In the genomic region with DNA sequence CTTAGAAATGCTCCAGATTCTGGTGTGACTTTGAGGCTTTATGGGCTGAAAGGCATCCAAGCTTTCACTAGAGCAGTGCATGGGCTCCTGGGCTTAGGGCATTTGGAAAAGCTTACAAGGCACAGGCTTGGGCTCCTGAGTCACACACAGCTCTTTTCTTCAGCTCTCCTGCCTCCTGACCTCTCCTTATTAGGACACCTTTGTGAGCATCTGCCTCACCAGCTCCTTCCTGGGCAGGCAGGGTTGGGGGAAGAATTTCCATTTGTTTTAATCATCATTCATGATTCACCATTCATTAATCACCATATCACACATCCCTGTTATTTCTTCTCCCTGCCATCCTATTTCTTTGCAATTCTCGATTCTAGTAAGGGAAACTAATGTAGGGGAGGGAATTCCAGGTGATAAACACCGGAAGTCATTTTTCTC, we compare ENCODE assay signal across 10 cellular contexts. TPM values are rescaled to one million over a fixed set of nuclear protein-coding genes. Genes with fewer than 3 reads are reported as not detected.
DNase-seq lines count a peak whose midpoint lies in the region; ATAC-seq and TF ChIP-seq lines count a peak whose summit lies in the region.
"Had no signal": no experiment of that assay in that cellular context is flagged by ENCODE, and none has a peak within 500 bp of the region (broad histone marks: within the 10 kb centered on the region; RNA-seq: fewer than 3 reads in every experiment).

No MANE protein-coding gene starts in this region.

- H3K9ac ChIP-seq in SK-N-SH (peak overlapping the region; percentile 66), smooth muscle cell (ENCODE audit: low read depth) (no peak overlapping the region)
- H3K9ac ChIP-seq: KMS-11 had no signal

- no peaks in the 10 kb centered on the region for H3K36me3 ChIP-seq in SK-N-SH (replicated peaks in 1 of 2; ENCODE audit: control insufficient read depth in 1 of 2, insufficient read depth in 2 of 2, low read length in 1 of 2)
- no peaks in the 10 kb centered on the region for H3K36me3 ChIP-seq in smooth muscle cell (ENCODE audit: low read depth)
- H3K36me3 ChIP-seq: SJCRH30 had no signal

- H3K4me2 ChIP-seq in SK-N-SH (peak overlapping the region; percentile 56), smooth muscle cell (peak overlapping the region; percentile 2)
- H3K4me2 ChIP-seq: KMS-11 had no signal

- peak; percentile 87 for DNase-seq in HFF-Myc (ENCODE audit: extremely low read depth, low read depth)
- no peak for DNase-seq in SK-N-SH
- DNase-seq in fibroblast of pulmonary artery (ENCODE audit: low read depth): peak; percentile 66
- no peak for DNase-seq in smooth muscle cell (lab: John Stamatoyannopoulos, UW; ENCODE audit: unreplicated experiment)
- DNase-seq in KBM-7: no peak
- no peak for DNase-seq in DMS 273 (lab: John Stamatoyannopoulos, UW; ENCODE audit: unreplicated experiment)
- DNase-seq: activated T-cell treated with anti-CD3 and anti-CD28 coated beads, Interleukin-2, amount 50 U/mL, for 4 hours; SJCRH30 had no signal

- no peaks in the 10 kb centered on the region for H3K79me2 ChIP-seq in SK-N-SH (ENCODE audit: insufficient read depth)
- H3K79me2 ChIP-seq in smooth muscle cell (ENCODE audit: low read depth): no peaks in the 10 kb centered on the region

- no peak overlapping the region for H2AFZ ChIP-seq in SK-N-SH (ENCODE audit: low read depth)
- no peak overlapping the region for H2AFZ ChIP-seq in smooth muscle cell (ENCODE audit: low read depth)

- POLR2A ChIA-PET in SK-N-SH (lab: Yijun Ruan, JAX): no interaction called here

- in situ Hi-C loops in KBM-7 (cut with MboI; ENCODE audit: low pct_unique_long_range_greater_than_20kb, low sequenced_read_pairs): no loop called here

- CTCF ChIA-PET in SK-N-SH (lab: Yijun Ruan, JAX): interaction anchor here (1.0 kb wide), 1 partner anchor 87 kb away, joined by 6 read pairs; no protein-coding TSS in a partner anchor

- TF ChIP-seq EP300 in SK-N-SH (IDR thresholded peaks at IDR 0.05; ENCODE audit: borderline replicate concordance in 1 of 2, low read depth in 1 of 2, low read length in 1 of 2): peak in 1 of 2 experiments; percentile 73; a peak in 2 of 4 replicates

- no peak for TF ChIP-seq CTCF in HFF-Myc (IDR thresholded peaks at IDR 0.05; ENCODE audit: low read depth, low read length, missing control alignments)
- TF ChIP-seq CTCF in SK-N-SH (IDR thresholded peaks at IDR 0.05): no peak
- TF ChIP-seq CTCF in fibroblast of pulmonary artery (IDR thresholded peaks at IDR 0.05; ENCODE audit: low read length, missing control alignments): no peak
- no peak for TF ChIP-seq CTCF in smooth muscle cell (IDR thresholded peaks at IDR 0.05; ENCODE audit: borderline replicate concordance, insufficient read depth, poor library complexity, severe bottlenecking)

- no peaks in the 10 kb centered on the region for H3K9me2 ChIP-seq in SK-N-SH

- WGBS in SK-N-SH (ENCODE audit: low lambda C conversion rate): 14% methylated on average over 2 of the region's 2 CpGs
- 87% methylated on average over 2 of the region's 2 CpGs for WGBS in smooth muscle cell (ENCODE audit: low lambda C conversion rate)

- H3K27ac ChIP-seq in SK-N-SH (ENCODE audit: low read depth in 2 of 2, low read length in 1 of 2) (peak overlapping the region in 1 of 2 experiments; percentile 86; a peak in 3 of 4 replicates), smooth muscle cell (ENCODE audit: low read depth) (peak overlapping the region; percentile 71)
- H3K27ac ChIP-seq: KMS-11, SJCRH30 had no signal

- H4K20me1 ChIP-seq in SK-N-SH (ENCODE audit: insufficient read depth) (no peaks in the 10 kb centered on the region), smooth muscle cell (ENCODE audit: low read depth) (no peaks in the 10 kb centered on the region)

- H3K9me3 ChIP-seq in SK-N-SH: no peaks in the 10 kb centered on the region
- no peaks in the 10 kb centered on the region for H3K9me3 ChIP-seq in smooth muscle cell (replicated peaks; ENCODE audit: low read depth)
- H3K9me3 ChIP-seq: SJCRH30 had no signal

- H3K27me3 ChIP-seq in SK-N-SH (ENCODE audit: insufficient read depth) (no peaks in the 10 kb centered on the region), smooth muscle cell (ENCODE audit: low read depth) (no peaks in the 10 kb centered on the region)
- H3K27me3 ChIP-seq: SJCRH30 had no signal

- no peak for ATAC-seq in GM19035 (IDR thresholded peaks at IDR 0.05; ENCODE audit: unreplicated experiment)
- ATAC-seq: activated T-cell treated with anti-CD3 and anti-CD28 coated beads, Interleukin-2, amount 50 U/mL, for 4 hours had no signal

- H3K4me1 ChIP-seq in SK-N-SH (ENCODE audit: control insufficient read depth in 1 of 2, insufficient read depth in 2 of 2, low read depth in 1 of 2, low read length in 1 of 2) (peaks cover 17 to 36% of the 10 kb centered on the region in 2 experiments), smooth muscle cell (ENCODE audit: low read depth) (no peaks in the 10 kb centered on the region)
- H3K4me1 ChIP-seq: SJCRH30 had no signal

- TF ChIP-seq RAD21 in SK-N-SH (IDR thresholded peaks at IDR 0.05; ENCODE audit: low read length): no peak

- H3F3A ChIP-seq in SK-N-SH (replicated peaks; ENCODE audit: insufficient read depth) (peaks cover 33% of the 10 kb centered on the region), smooth muscle cell (ENCODE audit: low read depth) (no peaks in the 10 kb centered on the region)

- no peak overlapping the region for H3K4me3 ChIP-seq in HFF-Myc (replicated peaks; ENCODE audit: low read depth, low read length)
- H3K4me3 ChIP-seq in SK-N-SH (ENCODE audit: low read depth in 2 of 2, low read length in 1 of 2): 0 out of 4 replicates have a peak overlapping the region, but pooled peaks of 1 of the 2 experiments have one; percentile 15
- H3K4me3 ChIP-seq in fibroblast of pulmonary artery (replicated peaks; ENCODE audit: low read depth, low read length): no peak overlapping the region
- H3K4me3 ChIP-seq in smooth muscle cell: no peak overlapping the region
- H3K4me3 ChIP-seq: SJCRH30 had no signal

TF ChIP-seq in SK-N-SH, 30 proteins besides CTCF, POLR2A, EP300 and RAD21:
- TF ChIP-seq TCF12 (IDR thresholded peaks at IDR 0.05): peak; percentile 19; the same call in 1 of the 2 replicates
- TF ChIP-seq, protein P1, sequence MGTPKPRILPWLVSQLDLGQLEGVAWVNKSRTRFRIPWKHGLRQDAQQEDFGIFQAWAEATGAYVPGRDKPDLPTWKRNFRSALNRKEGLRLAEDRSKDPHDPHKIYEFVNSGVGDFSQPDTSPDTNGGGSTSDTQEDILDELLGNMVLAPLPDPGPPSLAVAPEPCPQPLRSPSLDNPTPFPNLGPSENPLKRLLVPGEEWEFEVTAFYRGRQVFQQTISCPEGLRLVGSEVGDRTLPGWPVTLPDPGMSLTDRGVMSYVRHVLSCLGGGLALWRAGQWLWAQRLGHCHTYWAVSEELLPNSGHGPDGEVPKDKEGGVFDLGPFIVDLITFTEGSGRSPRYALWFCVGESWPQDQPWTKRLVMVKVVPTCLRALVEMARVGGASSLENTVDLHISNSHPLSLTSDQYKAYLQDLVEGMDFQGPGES (IDR thresholded peaks at IDR 0.05; ENCODE audit: low read depth, low read length): no peak
- TF ChIP-seq, protein P2, sequence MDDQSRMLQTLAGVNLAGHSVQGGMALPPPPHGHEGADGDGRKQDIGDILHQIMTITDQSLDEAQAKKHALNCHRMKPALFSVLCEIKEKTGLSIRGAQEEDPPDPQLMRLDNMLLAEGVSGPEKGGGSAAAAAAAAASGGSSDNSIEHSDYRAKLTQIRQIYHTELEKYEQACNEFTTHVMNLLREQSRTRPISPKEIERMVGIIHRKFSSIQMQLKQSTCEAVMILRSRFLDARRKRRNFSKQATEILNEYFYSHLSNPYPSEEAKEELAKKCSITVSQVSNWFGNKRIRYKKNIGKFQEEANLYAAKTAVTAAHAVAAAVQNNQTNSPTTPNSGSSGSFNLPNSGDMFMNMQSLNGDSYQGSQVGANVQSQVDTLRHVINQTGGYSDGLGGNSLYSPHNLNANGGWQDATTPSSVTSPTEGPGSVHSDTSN (IDR thresholded peaks at IDR 0.05): peak; percentile 72; the same call in 1 of the 2 replicates
- peak; percentile 69; the same call in 1 of the 2 replicates for TF ChIP-seq RXRA (IDR thresholded peaks at IDR 0.05; ENCODE audit: borderline replicate concordance, low read depth)
- TF ChIP-seq, protein P3, sequence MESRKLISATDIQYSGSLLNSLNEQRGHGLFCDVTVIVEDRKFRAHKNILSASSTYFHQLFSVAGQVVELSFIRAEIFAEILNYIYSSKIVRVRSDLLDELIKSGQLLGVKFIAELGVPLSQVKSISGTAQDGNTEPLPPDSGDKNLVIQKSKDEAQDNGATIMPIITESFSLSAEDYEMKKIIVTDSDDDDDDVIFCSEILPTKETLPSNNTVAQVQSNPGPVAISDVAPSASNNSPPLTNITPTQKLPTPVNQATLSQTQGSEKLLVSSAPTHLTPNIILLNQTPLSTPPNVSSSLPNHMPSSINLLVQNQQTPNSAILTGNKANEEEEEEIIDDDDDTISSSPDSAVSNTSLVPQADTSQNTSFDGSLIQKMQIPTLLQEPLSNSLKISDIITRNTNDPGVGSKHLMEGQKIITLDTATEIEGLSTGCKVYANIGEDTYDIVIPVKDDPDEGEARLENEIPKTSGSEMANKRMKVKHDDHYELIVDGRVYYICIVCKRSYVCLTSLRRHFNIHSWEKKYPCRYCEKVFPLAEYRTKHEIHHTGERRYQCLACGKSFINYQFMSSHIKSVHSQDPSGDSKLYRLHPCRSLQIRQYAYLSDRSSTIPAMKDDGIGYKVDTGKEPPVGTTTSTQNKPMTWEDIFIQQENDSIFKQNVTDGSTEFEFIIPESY (IDR thresholded peaks at IDR 0.05; ENCODE audit: borderline replicate concordance, low read depth): no peak
- TF ChIP-seq FOSL2 (IDR thresholded peaks at IDR 0.05; ENCODE audit: borderline replicate concordance, low read depth): peak; percentile 72; the same call in 1 of the 2 replicates
- no peak for TF ChIP-seq JUND (IDR thresholded peaks at IDR 0.05)

RNA-seq across cellular contexts. Expression of a gene that starts 22.3 kb away (rescaled TPM):
- polyA plus RNA-seq in SK-N-SH (2012; rRNA removed) (2.7 and 3.6 TPM in 2 replicates), smooth muscle cell (2.5 and 8.3 TPM in 2 replicates)
- polyA plus RNA-seq in SK-N-SH (2012; cell fraction: cytosol; rRNA removed): 2.2 and 2.9 TPM in 2 replicates
- 2.1 and 2.8 TPM in 2 replicates for polyA plus RNA-seq in SK-N-SH (2012; cell fraction: nucleus; rRNA removed)
- total RNA-seq in smooth muscle cell: 3.7 and 7.9 TPM in 2 replicates
- total RNA-seq: SJCRH30 had no signal

Comparison
In these comparisons a context has a peak if more than half of its experiments do, and no peak if none do; other contexts are left out.
1. DNase-seq: peak in HFF-Myc (single experiment) and fibroblast of pulmonary artery (single experiment); none in SK-N-SH (single experiment), smooth muscle cell (single experiment), KBM-7 (single experiment) and DMS 273 (single experiment).